In the genomic region with DNA sequence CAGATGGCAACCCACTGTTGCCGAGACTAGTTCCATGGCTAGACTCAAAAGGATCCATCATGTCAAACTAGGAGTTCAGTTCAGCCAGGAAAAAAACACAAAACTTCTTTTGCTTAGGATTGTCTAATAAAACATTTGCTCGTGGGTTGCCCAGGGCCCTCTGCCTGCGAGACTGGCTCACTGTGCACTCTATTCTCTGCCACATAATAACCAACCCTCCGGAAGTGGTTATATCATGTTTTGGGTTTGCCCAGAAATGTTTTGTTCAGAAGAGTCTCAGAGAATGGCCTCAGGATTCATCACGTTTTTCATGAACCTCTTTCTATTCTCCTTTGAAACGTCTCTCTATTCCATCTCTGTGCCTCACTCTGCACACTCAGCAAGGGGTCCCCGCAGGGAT, we compare ENCODE assay signal across 16 cellular contexts.
DNase-seq lines count a peak whose midpoint lies in the region; ATAC-seq and TF ChIP-seq lines count a peak whose summit lies in the region.
"Had no signal": no experiment of that assay in that cellular context is flagged by ENCODE, and none has a peak within 500 bp of the region (broad histone marks: within the 10 kb centered on the region; RNA-seq: fewer than 3 reads in every experiment).

No MANE protein-coding gene starts in this region.

- peak overlapping the region; percentile 53 for H3K27ac Mint-ChIP-seq in CD8-positive, alpha-beta T cell
- peak overlapping the region; percentile 84 to 88 for H3K27ac Mint-ChIP-seq in T-cell
- peak overlapping the region in 7 of 9 donors; percentile 35 to 89 (median 69) for H3K27ac Mint-ChIP-seq in naive thymus-derived CD4-positive, alpha-beta T cell
- H3K27ac Mint-ChIP-seq: H9 had no signal

- no peaks in the 10 kb centered on the region for H3K9me3 Mint-ChIP-seq in activated T-cell treated with anti-CD3 and anti-CD28 coated beads, Interleukin-2, amount 50 U/mL, for 4 hours
- no peaks in the 10 kb centered on the region for H3K9me3 Mint-ChIP-seq in CD8-positive, alpha-beta T cell
- H3K9me3 Mint-ChIP-seq in T-cell = peaks cover 0 to 3% (median 3%) of the 10 kb centered on the region in 3 donors
- peaks cover 0 to 14% (median 2%) of the 10 kb centered on the region in 11 donors for H3K9me3 Mint-ChIP-seq in naive thymus-derived CD4-positive, alpha-beta T cell

- H3K4me3 ChIP-seq in CD8-positive, alpha-beta T cell (ENCODE audit: low read depth, low read length) = no peak overlapping the region
- H3K4me3 ChIP-seq in naive thymus-derived CD4-positive, alpha-beta T cell (ENCODE audit: low read length) = no peak overlapping the region
- H3K4me3 ChIP-seq in mucosa of descending colon = no peak overlapping the region

- H3K27me3 Mint-ChIP-seq in activated T-cell treated with anti-CD3 and anti-CD28 coated beads, Interleukin-2, amount 50 U/mL, for 4 hours (ENCODE audit: low read depth) = peaks cover 2% of the 10 kb centered on the region
- H3K27me3 Mint-ChIP-seq in CD8-positive, alpha-beta T cell (ENCODE audit: low read depth) = no peaks in the 10 kb centered on the region
- peaks cover 0 to 3% of the 10 kb centered on the region in 2 donors for H3K27me3 Mint-ChIP-seq in T-cell
- H3K27me3 Mint-ChIP-seq in naive thymus-derived CD4-positive, alpha-beta T cell = peaks cover 0 to 62% (median 0%) of the 10 kb centered on the region in 5 donors

- no peak for DNase-seq in activated T-cell treated with anti-CD3 and anti-CD28 coated beads, Interleukin-2, amount 50 U/mL, for 4 hours
- DNase-seq in activated T-cell treated with anti-CD3 and anti-CD28 coated beads, Interleukin-2, amount 50 U/mL, for 48 hours = no peak
- no peak for DNase-seq in CD8-positive, alpha-beta T cell
- DNase-seq in T-cell (peak in 1 of 34 experiments; percentile 16), NCI-H1092 treated with DMSO at 0.1 percent for 48 hours (lab: John Stamatoyannopoulos, UW) (no peak), OCI-M2 (lab: John Stamatoyannopoulos, UW; ENCODE audit: unreplicated experiment) (no peak), mucosa of descending colon (no peak)
- DNase-seq in naive thymus-derived CD4-positive, alpha-beta T cell = peak in 1 of 9 donors; percentile 19
- DNase-seq: C1 segment of cervical spinal cord, DMS79, H9, NCI-H1930 had no signal

- no peaks in the 10 kb centered on the region for H3K36me3 Mint-ChIP-seq in activated T-cell treated with anti-CD3 and anti-CD28 coated beads, Interleukin-2, amount 50 U/mL, for 4 hours (ENCODE audit: insufficient read depth)
- no peaks in the 10 kb centered on the region for H3K36me3 Mint-ChIP-seq in CD8-positive, alpha-beta T cell
- H3K36me3 Mint-ChIP-seq in T-cell = no peaks in the 10 kb centered on the region
- peaks cover 0 to 9% (median 3%) of the 10 kb centered on the region in 5 donors for H3K36me3 Mint-ChIP-seq in naive thymus-derived CD4-positive, alpha-beta T cell
- H3K36me3 Mint-ChIP-seq: IgD-negative memory B cell had no signal

- no peaks in the 10 kb centered on the region for H3K27me3 ChIP-seq in CD8-positive, alpha-beta T cell (ENCODE audit: insufficient read depth, low read length)
- no peaks in the 10 kb centered on the region for H3K27me3 ChIP-seq in naive thymus-derived CD4-positive, alpha-beta T cell (ENCODE audit: control insufficient read depth in 2 of 2, insufficient read depth in 2 of 2, low read length in 2 of 2)

- CTCF ChIA-PET in CD8-positive, alpha-beta T cell (lab: Charles Lee) = no interaction called here
- CTCF ChIA-PET in T-cell (lab: Charles Lee) = interaction anchor here in 1 of 2 donors (0.7 kb wide), 1 partner anchor 250 kb away, joined by 3 read pairs; no protein-coding TSS in a partner anchor
- CTCF ChIA-PET in naive thymus-derived CD4-positive, alpha-beta T cell (lab: Charles Lee) = no interaction called here

- peak; percentile 43 to 53 for ATAC-seq in activated T-cell treated with anti-CD3 and anti-CD28 coated beads, Interleukin-2, amount 50 U/mL, for 4 hours
- ATAC-seq in CD8-positive, alpha-beta T cell = no peak
- ATAC-seq in T-cell (replicated peaks in 1 of 4) = peak; percentile 32 to 51 (median 44)
- peak; percentile 45 for ATAC-seq in naive thymus-derived CD4-positive, alpha-beta T cell
- ATAC-seq in mucosa of descending colon = no peak
- ATAC-seq: Panc1, Right ventricle myocardium inferior had no signal

- H3K9me3 ChIP-seq in CD8-positive, alpha-beta T cell (ENCODE audit: low read length) = no peaks in the 10 kb centered on the region
- no peaks in the 10 kb centered on the region for H3K9me3 ChIP-seq in naive thymus-derived CD4-positive, alpha-beta T cell (ENCODE audit: control insufficient read depth in 2 of 3, low read length in 3 of 3)
- no peaks in the 10 kb centered on the region for H3K9me3 ChIP-seq in mucosa of descending colon

- peaks cover 69% of the 10 kb centered on the region for H3K4me1 Mint-ChIP-seq in activated T-cell treated with anti-CD3 and anti-CD28 coated beads, Interleukin-2, amount 50 U/mL, for 4 hours (ENCODE audit: low read depth)
- peaks cover 57% of the 10 kb centered on the region for H3K4me1 Mint-ChIP-seq in CD8-positive, alpha-beta T cell (ENCODE audit: low read depth)
- H3K4me1 Mint-ChIP-seq in T-cell = peaks cover 70 to 90% (median 74%) of the 10 kb centered on the region in 3 donors
- peaks cover 28 to 91% (median 69%) of the 10 kb centered on the region in 7 donors for H3K4me1 Mint-ChIP-seq in naive thymus-derived CD4-positive, alpha-beta T cell

- no peak overlapping the region for H3K4me3 Mint-ChIP-seq in activated T-cell treated with anti-CD3 and anti-CD28 coated beads, Interleukin-2, amount 50 U/mL, for 4 hours
- H3K4me3 Mint-ChIP-seq in CD8-positive, alpha-beta T cell = no peak overlapping the region
- peak overlapping the region in 2 of 3 donors; percentile 31 to 42 for H3K4me3 Mint-ChIP-seq in T-cell
- H3K4me3 Mint-ChIP-seq in naive thymus-derived CD4-positive, alpha-beta T cell = peak overlapping the region in 9 of 10 donors; percentile 7 to 58 (median 26)
- H3K4me3 Mint-ChIP-seq: H9 had no signal

- POLR2A ChIA-PET in CD8-positive, alpha-beta T cell (lab: Charles Lee) = no interaction called here
- POLR2A ChIA-PET in T-cell (lab: Charles Lee) = no interaction called here
- POLR2A ChIA-PET in naive thymus-derived CD4-positive, alpha-beta T cell (lab: Charles Lee) = no interaction called here

- peaks cover 46% of the 10 kb centered on the region for H3K4me1 ChIP-seq in CD8-positive, alpha-beta T cell (ENCODE audit: insufficient read depth, low read length)
- H3K4me1 ChIP-seq in naive thymus-derived CD4-positive, alpha-beta T cell (ENCODE audit: control insufficient read depth in 2 of 2, insufficient read depth in 2 of 2, low read length in 2 of 2) = peaks cover 35 to 55% of the 10 kb centered on the region in 2 donors
- no peaks in the 10 kb centered on the region for H3K4me1 ChIP-seq in mucosa of descending colon (ENCODE audit: low read depth)

- intact Hi-C loops in CD8-positive, alpha-beta T cell (cut with DNase I, micrococcal nuclease) = no loop called here
- intact Hi-C loops in naive thymus-derived CD4-positive, alpha-beta T cell (cut with micrococcal nuclease) = loop anchor here in 1 of 2 donors (10.0 kb wide), 1 partner anchor 89 kb away; no protein-coding TSS in a partner anchor
- intact Hi-C loops in mucosa of descending colon (cut with DNase I, micrococcal nuclease) = no loop called here

- no peaks in the 10 kb centered on the region for H3K36me3 ChIP-seq in CD8-positive, alpha-beta T cell (ENCODE audit: insufficient read depth, low read length)
- H3K36me3 ChIP-seq in naive thymus-derived CD4-positive, alpha-beta T cell (ENCODE audit: control insufficient read depth in 2 of 3, insufficient read depth in 3 of 3, low read length in 3 of 3) = no peaks in the 10 kb centered on the region
- H3K36me3 ChIP-seq in mucosa of descending colon (ENCODE audit: low read depth) = no peaks in the 10 kb centered on the region

- H3K27ac ChIP-seq in CD8-positive, alpha-beta T cell (ENCODE audit: low read depth, low read length) = no peak overlapping the region
- no peak overlapping the region for H3K27ac ChIP-seq in naive thymus-derived CD4-positive, alpha-beta T cell (ENCODE audit: low read depth, low read length)
- H3K27ac ChIP-seq: HL-60 had no signal

- TF ChIP-seq CTCF in CD8-positive, alpha-beta T cell (IDR thresholded peaks at IDR 0.05) = no peak
- TF ChIP-seq CTCF in mucosa of descending colon (IDR thresholded peaks at IDR 0.05) = no peak

Comparison
In these comparisons a context has a peak if more than half of its experiments do, and no peak if none do; other contexts are left out.
1. ATAC-seq: peak in activated T-cell treated with anti-CD3 and anti-CD28 coated beads, Interleukin-2, amount 50 U/mL, for 4 hours (2 of 2), T-cell (4 of 4) and naive thymus-derived CD4-positive, alpha-beta T cell (single experiment); none in CD8-positive, alpha-beta T cell (single experiment) and mucosa of descending colon (single experiment).
2. H3K4me3 Mint-ChIP-seq: peak in T-cell (2 of 3) and naive thymus-derived CD4-positive, alpha-beta T cell (9 of 10); none in activated T-cell treated with anti-CD3 and anti-CD28 coated beads, Interleukin-2, amount 50 U/mL, for 4 hours (single experiment) and CD8-positive, alpha-beta T cell (single experiment).
3. Peak in every context shown above with its lines, with median percentiles within 50 percentile points of each other: H3K27ac Mint-ChIP-seq.